ENCODE assay signal across 8 cellular contexts in genomic region chr2:181656450-181657261, GRCh38. TPM values are rescaled to one million over a fixed set of nuclear protein-coding genes. Genes with fewer than 3 reads are reported as not detected.
A peak's percentile ranks its signal among the peaks of the same experiment; 100 is the strongest.
DNase-seq lines count a peak whose midpoint lies in the region; ATAC-seq, FAIRE-seq and TF ChIP-seq lines count a peak whose summit lies in the region.

Gene CERKL, minus strand, starts transcription at chr2:181657105. Its CDS starts 99 bp downstream, at chr2:181657006.

- H3K4me3 ChIP-seq in Panc1 (ENCODE audit: low read depth in 2 of 2, low read length in 2 of 2) (peak within 1 kb of the TSS; percentile 56 to 62), HepG2 (replicated peaks in 1 of 3; ENCODE audit: insufficient read depth in 1 of 3, low read depth in 2 of 3, low read length in 3 of 3) (peak within 1 kb of the TSS in 1 of 3 experiments; percentile 38; a peak in 1 of 6 replicates), suprapubic skin (peak within 1 kb of the TSS; percentile 51)

- POLR2A ChIA-PET in Panc1 (lab: Charles Lee) (interaction anchor here (0.7 kb wide), 1 partner anchor 1292 kb away, joined by 3 read pairs; no protein-coding TSS in a partner anchor), HepG2 (lab: Yijun Ruan, JAX) (no interaction called here)

- TF ChIP-seq RAD21 in HepG2 (CRISPR knock-in tag; IDR thresholded peaks at IDR 0.05), result no peak

- intact Hi-C loops in Panc1 (cut with micrococcal nuclease; ENCODE audit: unreplicated experiment) (no loop called here), HepG2 (cut with micrococcal nuclease; ENCODE audit: unreplicated experiment) (no loop called here)

- TF ChIP-seq EP300 in HepG2 (IDR thresholded peaks at IDR 0.05; ENCODE audit: low read depth in 2 of 2, low read length in 2 of 2) (no peak), HepG2 (CRISPR knock-in tag; IDR thresholded peaks at IDR 0.05; ENCODE audit: borderline replicate concordance) (no peak), suprapubic skin (IDR thresholded peaks at IDR 0.05) (no peak)

- H3K9me3 ChIP-seq in Panc1 (ENCODE audit: control insufficient read depth, insufficient read depth, low read depth, low read length), result no peaks in the 10 kb centered on the region
- H3K9me3 ChIP-seq in HepG2 (ENCODE audit: low read length), result no peaks in the 10 kb centered on the region
- no peaks in the 10 kb centered on the region for H3K9me3 ChIP-seq in suprapubic skin

- no peak for FAIRE-seq in HepG2 (lab: Jason Lieb, UNC)

- peak; percentile 73 for DNase-seq in Caki2 (ENCODE audit: low read depth)
- DNase-seq in Panc1 (ENCODE audit: low read depth, low spot score), result no peak
- peak; percentile 88 for DNase-seq in cerebellum (ENCODE audit: low spot score)
- no peak for DNase-seq in HepG2 (ENCODE audit: low spot score)
- DNase-seq in suprapubic skin (ENCODE audit: low spot score in 2 of 2), result peak in 1 of 2 donors; percentile 77
- DNase-seq in putamen (ENCODE audit: low spot score), result no peak

- TF ChIP-seq CTCF in Panc1 (IDR thresholded peaks at IDR 0.05) (0 out of 2 replicates have a peak, but pooled peaks have one; percentile 8), HepG2 (CRISPR knock-in tag; IDR thresholded peaks at IDR 0.05) (no peak), suprapubic skin (IDR thresholded peaks at IDR 0.05) (no peak)

- no peaks in the 10 kb centered on the region; the same call in 1 of the 2 replicates for H3K4me1 ChIP-seq in Panc1 (ENCODE audit: control insufficient read depth, insufficient read depth, low read length)
- peaks cover 11% of the 10 kb centered on the region for H3K4me1 ChIP-seq in HepG2 (ENCODE audit: insufficient read depth, low read length)
- peaks cover 16% of the 10 kb centered on the region for H3K4me1 ChIP-seq in suprapubic skin

- H3K4me2 ChIP-seq in HepG2 (ENCODE audit: low read depth, low read length), result peak within 1 kb of the TSS; percentile 30

- WGBS in HepG2 (ENCODE audit: low lambda C conversion rate), result 42% methylated on average over 31 of the region's 68 CpGs
- WGBS in suprapubic skin, result 4% methylated on average over 41 of the region's 68 CpGs

- H4K20me1 ChIP-seq in HepG2 (ENCODE audit: insufficient read depth, low read length), result no peaks in the 10 kb centered on the region

- CTCF ChIA-PET in Panc1 (lab: Charles Lee), result interaction anchor here (0.7 kb wide), 1 partner anchor 155 kb away, joined by 4 read pairs; no protein-coding TSS in a partner anchor
- CTCF ChIA-PET in HepG2 (lab: Yijun Ruan, JAX; ENCODE audit: low intra/inter-chr PET ratio, low total read pairs), result no interaction called here

- H3K27me3 ChIP-seq in Panc1 (ENCODE audit: control insufficient read depth, insufficient read depth, low read length), result 0 out of 2 replicates have a peak, but pooled peaks cover 2% of the 10 kb centered on the region
- peaks cover 0 to 23% of the 10 kb centered on the region in 2 experiments; a peak in 2 of 5 replicates for H3K27me3 ChIP-seq in HepG2 (ENCODE audit: control insufficient read depth in 1 of 2, insufficient read depth in 2 of 2, low read length in 2 of 2)
- H3K27me3 ChIP-seq in suprapubic skin, result peaks cover 8% of the 10 kb centered on the region

- no peaks in the 10 kb centered on the region for H3K36me3 ChIP-seq in Panc1 (ENCODE audit: control insufficient read depth, insufficient read depth, low read length)
- no peaks in the 10 kb centered on the region for H3K36me3 ChIP-seq in HepG2 (replicated peaks in 1 of 2; ENCODE audit: control insufficient read depth in 1 of 2, insufficient read depth in 2 of 2, low read length in 2 of 2)
- no peaks in the 10 kb centered on the region for H3K36me3 ChIP-seq in suprapubic skin

- in situ Hi-C loops in Caki2 (cut with HindIII; ENCODE audit: low pct_unique_long_range_greater_than_20kb, low sequenced_read_pairs) (no loop called here), Panc1 (cut with HindIII; ENCODE audit: low pct_unique_long_range_greater_than_20kb, low sequenced_read_pairs) (no loop called here), HepG2 (cut with HindIII; ENCODE audit: extremely low pct_ligation_motif_present, low pct_unique_long_range_greater_than_20kb) (no loop called here)

- no peaks in the 10 kb centered on the region for H3K79me2 ChIP-seq in HepG2 (ENCODE audit: insufficient read depth, low read length)

- BruUV-seq in Panc1 (replicated peaks; lab: Mats Ljungman, UMichigan), result no TSS peak
- no TSS peak for BruUV-seq in HepG2 (replicated peaks; lab: Mats Ljungman, UMichigan)

- TF ChIP-seq POLR2A in GM19099 (IDR thresholded peaks at IDR 0.05; ENCODE audit: extremely low read depth, insufficient read length, low read depth), result peak; percentile 45
- TF ChIP-seq POLR2A in HepG2 (IDR thresholded peaks at IDR 0.05; ENCODE audit: insufficient read depth in 1 of 2, low read depth in 2 of 2, low read length in 2 of 2), result no peak
- TF ChIP-seq POLR2A in suprapubic skin (IDR thresholded peaks at IDR 0.05), result no peak

- peak within 1 kb of the TSS; percentile 64; the same call in 1 of the 2 replicates for H3K27ac ChIP-seq in Panc1 (ENCODE audit: low read length)
- no peak within 1 kb of the TSS for H3K27ac ChIP-seq in HepG2 (ENCODE audit: extremely low read length, insufficient read depth, low read length)
- no peak within 1 kb of the TSS for H3K27ac ChIP-seq in suprapubic skin

- peak; percentile 88 for ATAC-seq in HG03097 (IDR thresholded peaks at IDR 0.05; ENCODE audit: low FRiP score, unreplicated experiment)
- peak; percentile 95 for ATAC-seq in Panc1
- peak; percentile 72 for ATAC-seq in HepG2

- no peak within 1 kb of the TSS for H2AFZ ChIP-seq in HepG2 (ENCODE audit: low read length)

- no peak within 1 kb of the TSS for H3K9ac ChIP-seq in HepG2 (ENCODE audit: insufficient read depth, low read depth, low read length)

TF ChIP-seq in HepG2, 621 proteins besides CTCF, POLR2A, EP300 and RAD21:
- TF ChIP-seq MEIS2 (CRISPR knock-in tag; IDR thresholded peaks at IDR 0.05), result no peak
- TF ChIP-seq ZNF552 (CRISPR knock-in tag; IDR thresholded peaks at IDR 0.05; ENCODE audit: borderline replicate concordance), result no peak
- TF ChIP-seq UBTF (CRISPR knock-in tag; IDR thresholded peaks at IDR 0.05), result 0 out of 2 replicates have a peak, but pooled peaks have one; percentile 22
- TF ChIP-seq GABPB1 (CRISPR knock-in tag; IDR thresholded peaks at IDR 0.05), result peak; percentile 38; the same call in 1 of the 2 replicates
- 0 out of 2 replicates have a peak, but pooled peaks have one; percentile 17 for TF ChIP-seq ZMYM4 (CRISPR knock-in tag; IDR thresholded peaks at IDR 0.05)
- peak; percentile 70 for TF ChIP-seq HNRNPLL (IDR thresholded peaks at IDR 0.05; ENCODE audit: low read depth, low read length, poor library complexity, severe bottlenecking)
- TF ChIP-seq FOSL2 (CRISPR knock-in tag; IDR thresholded peaks at IDR 0.05), result no peak
- no peak for TF ChIP-seq HOXA9 (CRISPR knock-in tag; IDR thresholded peaks at IDR 0.05; ENCODE audit: borderline replicate concordance)

RNA-seq across cellular contexts. Expression of gene CERKL, which starts in this region (rescaled TPM):
- 0.52 and 1.6 TPM in 2 replicates for total RNA-seq in Caki2 (2014; rRNA removed; shearing (Covaris generic); ENCODE audit: low replicate concordance)
- total RNA-seq in Panc1 (2021; ENCODE audit: unreplicated experiment) (0.87 TPM), cerebellum (47.5 TPM), HepG2 (2016; rRNA removed; fragmentation: Illumina TruSeq; extraction: Trizol) (not detected in 2 replicates), suprapubic skin (not detected)
- polyA plus RNA-seq in Panc1 (2012; ENCODE audit: insufficient read length), result 0.45 TPM
- total RNA-seq in HepG2 (2016; cell fraction: cytosol; rRNA removed; fragmentation: Illumina TruSeq; extraction: Trizol; ENCODE audit: low read depth), result not detected in 2 replicates
- total RNA-seq in HepG2 (2016; cell fraction: insoluble cytoplasmic fraction; rRNA removed; fragmentation: Illumina TruSeq; extraction: Trizol), result not detected in 2 replicates
- not detected in 2 replicates for total RNA-seq in HepG2 (2016; cell fraction: membrane; rRNA removed; fragmentation: Illumina TruSeq; extraction: Trizol)
- not detected in 2 replicates for total RNA-seq in HepG2 (2016; cell fraction: nucleus; rRNA removed; fragmentation: Illumina TruSeq; extraction: Trizol)
- not detected in 2 replicates for polyA plus RNA-seq in HepG2 (2011; rRNA removed)
- not detected in 2 replicates for polyA plus RNA-seq in HepG2 (2011; cell fraction: cytosol; rRNA removed)
- polyA plus RNA-seq in HepG2 (2011; cell fraction: nucleus; rRNA removed), result not detected in 2 replicates
- polyA plus RNA-seq in HepG2 (2012), result not detected in 2 replicates
- not detected in 2 replicates for polyA plus RNA-seq in HepG2 (2016; cell fraction: cytosol; fragmentation: Illumina TruSeq; extraction: Trizol; ENCODE audit: low read depth)
- not detected in 2 replicates for polyA plus RNA-seq in HepG2 (2016; cell fraction: insoluble cytoplasmic fraction; fragmentation: Illumina TruSeq; extraction: Trizol; ENCODE audit: low read depth)
- polyA plus RNA-seq in HepG2 (2016; cell fraction: membrane; fragmentation: Illumina TruSeq; extraction: Trizol; ENCODE audit: low read depth), result not detected in 2 replicates
- not detected in 2 replicates for polyA plus RNA-seq in HepG2 (2016; cell fraction: nucleus; fragmentation: Illumina TruSeq; extraction: Trizol; ENCODE audit: insufficient read depth, low read depth)
- polyA minus RNA-seq in HepG2 (2011; rRNA and poly(A)+ RNA removed; ENCODE audit: low replicate concordance), result not detected in 2 replicates
- not detected in 2 replicates for polyA minus RNA-seq in HepG2 (2011; cell fraction: cytosol; rRNA and poly(A)+ RNA removed)
- not detected in 2 replicates for polyA minus RNA-seq in HepG2 (2011; cell fraction: nucleus; rRNA and poly(A)+ RNA removed)

Comparison
In these comparisons a context has a peak if more than half of its experiments do, and no peak if none do; other contexts are left out.
1. RNA of gene CERKL (total RNA-seq): 47.5 TPM in cerebellum (single experiment); 0.52 to 1.6 TPM in Caki2, 0.87 TPM in Panc1 (single experiment), not detected in HepG2 and not detected in suprapubic skin; every median in the first group is over 10 times any median in the second.
2. Peak in ATAC-seq, H3K4me3 ChIP-seq and H3K27ac ChIP-seq in Panc1; RNA of the gene not detected or under 1 TPM.
3. Peak in ATAC-seq and H3K4me2 ChIP-seq in HepG2; RNA of the gene not detected or under 1 TPM.
4. DNase-seq: peak in Caki2 (single experiment) and cerebellum (single experiment); none in Panc1 (single experiment), HepG2 (single experiment) and putamen (single experiment).
5. Peak in every context shown above with its lines, with median percentiles within 50 percentile points of each other: ATAC-seq.